Comparison of ENCODE assay signal across 18 cellular contexts in the genomic region with DNA sequence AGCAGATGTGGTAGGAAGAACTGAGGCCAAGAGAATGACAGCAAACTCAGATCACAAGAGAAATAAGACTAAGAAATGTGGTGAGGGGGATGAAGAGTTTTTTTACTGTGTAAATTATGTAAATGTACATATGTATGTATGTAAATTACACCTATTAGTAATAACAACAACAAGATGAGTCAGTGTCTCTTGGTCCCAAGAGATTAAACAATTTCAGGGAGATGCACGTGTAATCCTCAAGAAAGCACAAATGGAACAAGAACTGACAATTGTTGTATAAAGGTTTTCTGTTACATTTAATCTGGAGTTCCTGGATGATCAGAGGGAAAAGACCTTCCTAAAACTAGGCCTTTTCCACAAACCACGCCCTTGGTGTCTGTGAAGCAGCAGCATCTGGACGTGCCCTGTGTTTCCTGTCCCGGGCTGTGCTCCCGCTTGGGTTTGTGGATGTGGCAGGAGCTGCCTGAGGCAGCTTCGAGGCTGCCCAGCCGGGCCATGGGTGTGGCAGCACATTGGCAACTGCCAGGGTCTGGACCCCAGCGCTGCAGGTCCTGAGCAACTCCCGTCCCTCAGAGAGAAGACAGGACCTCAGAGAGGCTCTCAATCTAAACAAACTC. TPM values are rescaled to one million over a fixed set of nuclear protein-coding genes. Genes with fewer than 3 reads are reported as not detected.
DNase-seq lines count a peak whose midpoint lies in the region; ATAC-seq, FAIRE-seq and TF ChIP-seq lines count a peak whose summit lies in the region.
"Had no signal": no experiment of that assay in that cellular context is flagged by ENCODE, and none has a peak within 500 bp of the region (broad histone marks: within the 10 kb centered on the region; RNA-seq: fewer than 3 reads in every experiment).

No MANE protein-coding gene starts in this region.

- peaks cover 16% of the 10 kb centered on the region for H3K4me1 ChIP-seq in BE2C
- H3K4me1 ChIP-seq in IMR-90 (ENCODE audit: control insufficient read depth, insufficient read depth, low read length): no peaks in the 10 kb centered on the region; the same call in 1 of the 2 replicates
- H3K4me1 ChIP-seq in endothelial cell of umbilical vein (ENCODE audit: control insufficient read depth, extremely low read depth, insufficient read depth, low read length): peaks cover 7% of the 10 kb centered on the region
- H3K4me1 ChIP-seq in neuronal stem cell (ENCODE audit: control insufficient read depth in 2 of 2, insufficient read depth in 1 of 2, low read depth in 1 of 2, low read length in 2 of 2): peaks cover 14% of the 10 kb centered on the region in 2 donors
- H3K4me1 ChIP-seq: pancreas had no signal

- H2BK20ac ChIP-seq in IMR-90 (ENCODE audit: low read depth, low read length): no peak overlapping the region

- H3K79me1 ChIP-seq in IMR-90 (ENCODE audit: low read depth in 1 of 2, low read length in 2 of 2) (peaks cover 6 to 37% of the 10 kb centered on the region in 2 experiments), neuronal stem cell (ENCODE audit: low read depth, low read length) (no peaks in the 10 kb centered on the region)

- no peak for FAIRE-seq in endothelial cell of umbilical vein (lab: Jason Lieb, UNC)
- FAIRE-seq: GM12891 had no signal

- H3K27ac ChIP-seq in IMR-90 (ENCODE audit: insufficient read depth, low read length): no peak overlapping the region
- H3K27ac ChIP-seq in endothelial cell of umbilical vein (ENCODE audit: insufficient read depth, low read depth, low read length): peak overlapping the region; percentile 46
- no peak overlapping the region for H3K27ac ChIP-seq in neuronal stem cell (replicated peaks; ENCODE audit: low read length)
- H3K27ac ChIP-seq: BLaER1 treated with 17β-estradiol and CSF1 and Interleukin-3, amounts not matched to agents 10 nM and 100 nM; pancreas had no signal

- TF ChIP-seq CTCF in BE2C (IDR thresholded peaks at IDR 0.05; ENCODE audit: low read depth, low read length) (no peak), IMR-90 (conservative IDR thresholded peaks at IDR 0.05; ENCODE audit: low read depth, low read length) (no peak), endothelial cell of umbilical vein (IDR thresholded peaks at IDR 0.05; ENCODE audit: extremely low read depth in 1 of 2, insufficient read depth in 1 of 2, low read depth in 1 of 2, low read length in 2 of 2) (no peak)

- dilution Hi-C loops in IMR-90 (cut with HindIII; ENCODE audit: low sequenced_read_pairs, unreplicated experiment) (no loop called here), endothelial cell of umbilical vein (cut with MboI; ENCODE audit: extremely low pct_ligation_motif_present, low sequenced_read_pairs) (no loop called here)

- DNase-seq in BE2C (peak; percentile 62), IMR-90 (no peak), endothelial cell of umbilical vein (ENCODE audit: low read depth, low spot score) (peak; percentile 21), neuronal stem cell (ENCODE audit: low spot score) (no peak), OCI-M2 (lab: John Stamatoyannopoulos, UW; ENCODE audit: unreplicated experiment) (no peak), NCI-H1694 (lab: John Stamatoyannopoulos, UW) (no peak)
- DNase-seq in stimulated activated CD8-positive, alpha-beta memory T cell treated with anti-CD3 and anti-CD28 coated beads, Interleukin-4, amount 100 ng/mL, for 48 hours: no peak
- DNase-seq: activated T-cell treated with anti-CD3 and anti-CD28 coated beads, Interleukin-2, amount 50 U/mL, for 1 hour; DND-41; mucosa of descending colon; NCI-H345; pancreas had no signal

- WGBS in IMR-90 (ENCODE audit: extremely low coverage in 2 of 2, insufficient read length in 1 of 2), 2 experiments: 80% methylated on average over 1 of the region's 9 CpGs; no CpG with 5 or more reads in 1 of the 2 experiments
- no CpG with 5 or more reads among the region's 9 CpGs for WGBS in neuronal stem cell (ENCODE audit: extremely low coverage in 2 of 2, insufficient read length in 2 of 2, insufficient replicate concordance in 1 of 2), 2 donors

- H2BK120ac ChIP-seq in IMR-90 (ENCODE audit: low read depth, low read length) (no peak overlapping the region), neuronal stem cell (ENCODE audit: low read depth, low read length) (no peak overlapping the region)

- peaks cover 6% of the 10 kb centered on the region for H3K79me2 ChIP-seq in endothelial cell of umbilical vein (ENCODE audit: control insufficient read depth, insufficient read depth, low read length)

- H3K9ac ChIP-seq in IMR-90 (ENCODE audit: low read depth, low read length): no peak overlapping the region
- H3K9ac ChIP-seq in endothelial cell of umbilical vein (replicated peaks; ENCODE audit: extremely low read depth, insufficient read depth, low read length): no peak overlapping the region
- no peak overlapping the region for H3K9ac ChIP-seq in neuronal stem cell (ENCODE audit: low read depth, low read length, poor library complexity)
- H3K9ac ChIP-seq: BLaER1 treated with 17β-estradiol and CSF1 and Interleukin-3, amounts not matched to agents 10 nM and 100 nM had no signal

- H4K8ac ChIP-seq in IMR-90 (ENCODE audit: low read depth in 2 of 2, low read length in 2 of 2): peak overlapping the region in 1 of 2 experiments; percentile 39; a peak in 1 of 4 replicates
- H4K8ac ChIP-seq in neuronal stem cell (ENCODE audit: low read depth, low read length): no peak overlapping the region

- H3K18ac ChIP-seq in IMR-90 (ENCODE audit: low read depth, low read length) (no peak overlapping the region), neuronal stem cell (ENCODE audit: low read length) (peak overlapping the region; percentile 5)

- no peak for TF ChIP-seq POLR2A in IMR-90 (IDR thresholded peaks at IDR 0.05; ENCODE audit: low read depth, low read length)
- no peak for TF ChIP-seq POLR2A in endothelial cell of umbilical vein (IDR thresholded peaks at IDR 0.05; ENCODE audit: low read depth, low read length)

- CTCF ChIA-PET in IMR-90 (lab: Yijun Ruan, JAX) (no interaction called here), endothelial cell of umbilical vein (lab: Charles Lee) (no interaction called here)

- H2BK15ac ChIP-seq in IMR-90 (ENCODE audit: low read depth, low read length): no peak overlapping the region
- no peak overlapping the region for H2BK15ac ChIP-seq in neuronal stem cell (ENCODE audit: low read length)

- H2AFZ ChIP-seq in IMR-90 (replicated peaks; ENCODE audit: low read length, poor library complexity) (no peak overlapping the region), endothelial cell of umbilical vein (ENCODE audit: low read depth, low read length) (peak overlapping the region; percentile 20), neuronal stem cell (ENCODE audit: low read length) (no peak overlapping the region)

- no TSS peak for BruUV-seq in IMR-90 (replicated peaks; lab: Mats Ljungman, UMichigan)
- no TSS peak for BruUV-seq in endothelial cell of umbilical vein (replicated peaks; lab: Mats Ljungman, UMichigan)

- H2AK9ac ChIP-seq in IMR-90 (replicated peaks; ENCODE audit: low read depth, low read length, poor library complexity): peak overlapping the region; percentile 18

- H3K36me3 ChIP-seq in BE2C: peaks cover 16% of the 10 kb centered on the region
- peaks cover 6% of the 10 kb centered on the region for H3K36me3 ChIP-seq in IMR-90 (ENCODE audit: control insufficient read depth, insufficient read depth, low read length)
- H3K36me3 ChIP-seq in endothelial cell of umbilical vein (ENCODE audit: control insufficient read depth in 2 of 2, extremely low read depth in 1 of 2, insufficient read depth in 2 of 2, low read length in 2 of 2): peaks cover 0 to 9% of the 10 kb centered on the region in 2 experiments
- peaks cover 3 to 34% of the 10 kb centered on the region in 2 donors for H3K36me3 ChIP-seq in neuronal stem cell (replicated peaks in 1 of 2; ENCODE audit: control insufficient read depth in 2 of 2, insufficient read depth in 2 of 2, low read length in 2 of 2)

- H3K23ac ChIP-seq in IMR-90 (ENCODE audit: low read depth, low read length): 0 out of 2 replicates have a peak overlapping the region, but pooled peaks have one; percentile 34
- H3K23ac ChIP-seq in neuronal stem cell (ENCODE audit: low read depth, low read length, poor library complexity): no peak overlapping the region

- in situ Hi-C loops in IMR-90 (cut with MboI; ENCODE audit: low sequenced_read_pairs): no loop called here

- H3K9me3 ChIP-seq in BE2C (no peaks in the 10 kb centered on the region), IMR-90 (ENCODE audit: control insufficient read depth, insufficient read depth, low read length) (no peaks in the 10 kb centered on the region), endothelial cell of umbilical vein (replicated peaks; ENCODE audit: control insufficient read depth, insufficient read depth, low read length) (no peaks in the 10 kb centered on the region), neuronal stem cell (replicated peaks in 1 of 2; ENCODE audit: control insufficient read depth in 2 of 2, insufficient read depth in 1 of 2, low read depth in 1 of 2, low read length in 2 of 2) (no peaks in the 10 kb centered on the region)
- H3K9me3 ChIP-seq: mucosa of descending colon, pancreas, tibial nerve had no signal

- H3K14ac ChIP-seq in IMR-90 (replicated peaks; ENCODE audit: low read depth, low read length) (0 out of 2 replicates have a peak overlapping the region, but pooled peaks have one; percentile 28), neuronal stem cell (ENCODE audit: low read length) (no peak overlapping the region)

- H3K4me2 ChIP-seq in IMR-90 (ENCODE audit: low read depth, low read length) (no peak overlapping the region), endothelial cell of umbilical vein (ENCODE audit: insufficient read depth, low read length) (no peak overlapping the region), neuronal stem cell (ENCODE audit: insufficient read depth, low read length, poor library complexity, severe bottlenecking) (no peak overlapping the region)
- H3K4me2 ChIP-seq: BLaER1 treated with 17β-estradiol and CSF1 and Interleukin-3, amounts not matched to agents 10 nM and 100 nM had no signal

- H4K91ac ChIP-seq in IMR-90 (ENCODE audit: insufficient read depth, low read depth, low read length) (no peak overlapping the region), neuronal stem cell (ENCODE audit: low read depth, low read length, poor library complexity) (no peak overlapping the region)

- H3K4ac ChIP-seq in IMR-90 (ENCODE audit: low read depth, low read length) (peak overlapping the region; percentile 40; the same call in 1 of the 2 replicates), neuronal stem cell (ENCODE audit: low read length) (no peak overlapping the region)

- no peak overlapping the region for H2BK12ac ChIP-seq in neuronal stem cell (ENCODE audit: low read length)

- POLR2A ChIA-PET in IMR-90 (lab: Charles Lee; ENCODE audit: unreplicated experiment): no interaction called here
- POLR2A ChIA-PET in endothelial cell of umbilical vein (lab: Charles Lee): no interaction called here

- H3K9me1 ChIP-seq in IMR-90 (ENCODE audit: insufficient read depth, low read length): peaks cover 15% of the 10 kb centered on the region
- H3K9me1 ChIP-seq in endothelial cell of umbilical vein (replicated peaks; ENCODE audit: control insufficient read depth, extremely low read depth, insufficient read depth, low read length): no peaks in the 10 kb centered on the region

- TF ChIP-seq RAD21 in IMR-90 (IDR thresholded peaks at IDR 0.05; ENCODE audit: low read length): no peak

- H3K27me3 ChIP-seq in BE2C (no peaks in the 10 kb centered on the region), IMR-90 (ENCODE audit: control insufficient read depth, insufficient read depth, low read length) (no peaks in the 10 kb centered on the region), endothelial cell of umbilical vein (ENCODE audit: control insufficient read depth in 2 of 2, insufficient read depth in 2 of 2, low read length in 2 of 2) (no peaks in the 10 kb centered on the region), neuronal stem cell (ENCODE audit: control insufficient read depth in 3 of 3, insufficient read depth in 3 of 3, low read depth in 1 of 3, low read length in 3 of 3) (no peaks in the 10 kb centered on the region)
- H3K27me3 ChIP-seq: BLaER1 treated with 17β-estradiol and CSF1 and Interleukin-3, amounts not matched to agents 10 nM and 100 nM; pancreas; tibial nerve had no signal

- H3K56ac ChIP-seq in IMR-90 (ENCODE audit: extremely low read depth, insufficient read depth, low read length): no peak overlapping the region

- H3K4me3 ChIP-seq in BE2C (ENCODE audit: low read depth, low read length) (no peak overlapping the region), IMR-90 (ENCODE audit: insufficient read depth, low read depth, low read length) (no peak overlapping the region), endothelial cell of umbilical vein (replicated peaks in 1 of 3; ENCODE audit: insufficient read depth in 1 of 3, low read depth in 1 of 3, low read length in 3 of 3) (no peak overlapping the region), neuronal stem cell (ENCODE audit: low read length in 2 of 2) (no peak overlapping the region)
- H3K4me3 ChIP-seq: BLaER1 treated with 17β-estradiol and CSF1 and Interleukin-3, amounts not matched to agents 10 nM and 100 nM; mucosa of descending colon; pancreas; tibial nerve had no signal

- H2AK5ac ChIP-seq in IMR-90 (ENCODE audit: low read depth, low read length) (peak overlapping the region; percentile 15; the same call in 1 of the 2 replicates), neuronal stem cell (ENCODE audit: low read depth, low read length) (no peak overlapping the region)

- H4K5ac ChIP-seq in IMR-90 (ENCODE audit: low read depth, low read length): no peak overlapping the region

- intact Hi-C loops in IMR-90 (cut with micrococcal nuclease) (no loop called here), endothelial cell of umbilical vein (cut with micrococcal nuclease) (no loop called here)

- no peaks in the 10 kb centered on the region for H4K20me1 ChIP-seq in IMR-90 (ENCODE audit: insufficient read depth, low read length)
- H4K20me1 ChIP-seq in endothelial cell of umbilical vein (replicated peaks; ENCODE audit: control insufficient read depth, extremely low read depth, insufficient read depth, low read length): no peaks in the 10 kb centered on the region

- no peak; the same call in 1 of the 2 replicates for ATAC-seq in IMR-90 (ENCODE audit: low read depth)
- ATAC-seq in HG02852 (IDR thresholded peaks at IDR 0.05; ENCODE audit: unreplicated experiment): no peak
- ATAC-seq: mucosa of descending colon, pancreas had no signal

- H2BK5ac ChIP-seq in IMR-90 (ENCODE audit: low read depth, low read length, poor library complexity, severe bottlenecking): no peak overlapping the region
- H2BK5ac ChIP-seq in neuronal stem cell (ENCODE audit: low read length): no peak overlapping the region

RNA-seq across cellular contexts. Expression of gene CLDN20, which starts 1.0 kb away (rescaled TPM):
- polyA plus RNA-seq in BE2C (2012; ENCODE audit: insufficient read depth, insufficient read length, low read depth): 0.97 TPM
- total RNA-seq in IMR-90 (2012; rRNA removed) (not detected in 2 replicates), endothelial cell of umbilical vein (not detected in 2 replicates)
- polyA plus RNA-seq in IMR-90 (2012; rRNA removed) (not detected in 2 replicates), endothelial cell of umbilical vein (not detected in 2 replicates)
- polyA plus RNA-seq in IMR-90 (2012; cell fraction: cytosol; rRNA removed): 0.03 TPM in 1 of 2 replicates, not detected in the other
- polyA plus RNA-seq in IMR-90 (2012; cell fraction: nucleus; rRNA removed; ENCODE audit: low replicate concordance): 0.10 TPM in 1 of 2 replicates, not detected in the other
- polyA plus RNA-seq in endothelial cell of umbilical vein (2011; cell fraction: cytosol; rRNA removed): not detected in 2 replicates
- 0.11 TPM in 1 of 2 replicates, not detected in the other for polyA plus RNA-seq in endothelial cell of umbilical vein (2011; cell fraction: nucleus; rRNA removed)
- 0.29 and 0.52 TPM in 2 replicates for polyA plus RNA-seq in endothelial cell of umbilical vein (2012)
- polyA minus RNA-seq in endothelial cell of umbilical vein: not detected in 2 replicates
- not detected for polyA minus RNA-seq in endothelial cell of umbilical vein (2011; cell fraction: cytosol; rRNA and poly(A)+ RNA removed)
- polyA minus RNA-seq in endothelial cell of umbilical vein (2011; cell fraction: nucleus; rRNA and poly(A)+ RNA removed): 0.63 and 1.6 TPM in 2 replicates
- not detected for polyA plus RNA-seq in neuronal stem cell (2013, experiment 1 of 2)
- polyA plus RNA-seq in neuronal stem cell (2013, experiment 2 of 2): not detected
- total RNA-seq: mucosa of descending colon, OCI-LY7, pancreas had no signal
- polyA plus RNA-seq: IgD-negative memory B cell had no signal

RNA-seq across cellular contexts. Expression of gene TFB1M, which starts 49.5 kb away (rescaled TPM):
- 44.9 TPM for polyA plus RNA-seq in BE2C (2012; ENCODE audit: insufficient read depth, insufficient read length, low read depth)
- total RNA-seq in IMR-90 (2012; rRNA removed) (22.4 and 28.1 TPM in 2 replicates), endothelial cell of umbilical vein (30.2 and 35.5 TPM in 2 replicates)
- polyA plus RNA-seq in IMR-90 (2012; rRNA removed) (17.5 and 18.1 TPM in 2 replicates), endothelial cell of umbilical vein (10.0 and 12.9 TPM in 2 replicates)
- 6.0 and 9.4 TPM in 2 replicates for polyA plus RNA-seq in IMR-90 (2012; cell fraction: cytosol; rRNA removed)
- polyA plus RNA-seq in IMR-90 (2012; cell fraction: nucleus; rRNA removed; ENCODE audit: low replicate concordance): 5.7 and 34.9 TPM in 2 replicates
- polyA plus RNA-seq in endothelial cell of umbilical vein (2011; cell fraction: cytosol; rRNA removed): 11.9 and 12.2 TPM in 2 replicates
- polyA plus RNA-seq in endothelial cell of umbilical vein (2011; cell fraction: nucleus; rRNA removed): 49.5 and 55.4 TPM in 2 replicates
- polyA plus RNA-seq in endothelial cell of umbilical vein (2012): 19.8 and 21.1 TPM in 2 replicates
- 16.5 and 26.3 TPM in 2 replicates for polyA minus RNA-seq in endothelial cell of umbilical vein
- 10.0 TPM for polyA minus RNA-seq in endothelial cell of umbilical vein (2011; cell fraction: cytosol; rRNA and poly(A)+ RNA removed)
- polyA minus RNA-seq in endothelial cell of umbilical vein (2011; cell fraction: nucleus; rRNA and poly(A)+ RNA removed): 55.8 and 70.9 TPM in 2 replicates
- polyA plus RNA-seq in neuronal stem cell (2013, experiment 1 of 2): 24.2 TPM
- polyA plus RNA-seq in neuronal stem cell (2013, experiment 2 of 2): 24.1 TPM

Comparison
In these comparisons a context has a peak if more than half of its experiments do, and no peak if none do; other contexts are left out.
1. DNase-seq: peak in BE2C (single experiment) and endothelial cell of umbilical vein (single experiment); none in IMR-90 (single experiment), neuronal stem cell (single experiment), OCI-M2 (single experiment), NCI-H1694 (single experiment) and stimulated activated CD8-positive, alpha-beta memory T cell treated with anti-CD3 and anti-CD28 coated beads, Interleukin-4, amount 100 ng/mL, for 48 hours (single experiment).